9 cellular contexts compared by ENCODE assay signal in genomic region chr9:112012026-112012902, GRCh38.
DNase-seq lines count a peak whose midpoint lies in the region; ATAC-seq and TF ChIP-seq lines count a peak whose summit lies in the region.
"Had no signal": no experiment of that assay in that cellular context is flagged by ENCODE, and none has a peak within 500 bp of the region (broad histone marks: within the 10 kb centered on the region; RNA-seq: fewer than 3 reads in every experiment).

No MANE protein-coding gene starts in this region.

- no peak overlapping the region for H2AFZ ChIP-seq in neural progenitor cell (replicated peaks)

- H3K4me3 ChIP-seq in skeletal muscle tissue (ENCODE audit: low read length in 3 of 3) (no peak overlapping the region), neural progenitor cell (no peak overlapping the region)

- ATAC-seq in GM21717 (IDR thresholded peaks at IDR 0.05; ENCODE audit: unreplicated experiment) = peak; percentile 79
- ATAC-seq in activated T-helper 17 cell treated with anti-CD3 and anti-CD28 coated beads, Interleukin-2, amount 50 U/mL, for 72 hours (replicated peaks) = peak; percentile 95
- ATAC-seq in left cardiac atrium = peak; percentile 67 to 98

- intact Hi-C loops in left cardiac atrium (cut with DNase I) = no loop called here

- H3K4me1 ChIP-seq in skeletal muscle tissue (ENCODE audit: control insufficient read depth in 3 of 3, insufficient read depth in 3 of 3, low read length in 3 of 3) (peaks cover 14 to 15% (median 14%) of the 10 kb centered on the region in 3 donors), neural progenitor cell (no peaks in the 10 kb centered on the region)

- no peaks in the 10 kb centered on the region for H3K79me2 ChIP-seq in neural progenitor cell (ENCODE audit: low read depth)

- H3K36me3 ChIP-seq in skeletal muscle tissue (ENCODE audit: control insufficient read depth in 3 of 3, insufficient read depth in 3 of 3, low read length in 3 of 3) (no peaks in the 10 kb centered on the region), neural progenitor cell (no peaks in the 10 kb centered on the region)

- H3K9me3 Mint-ChIP-seq in IgD-negative memory B cell (no peaks in the 10 kb centered on the region), neural progenitor cell (peaks cover 4% of the 10 kb centered on the region)
- no peaks in the 10 kb centered on the region for H3K9me3 Mint-ChIP-seq in activated T-helper 17 cell treated with anti-CD3 and anti-CD28 coated beads, Interleukin-2, amount 50 U/mL, for 72 hours

- H3K4me2 ChIP-seq in neural progenitor cell = no peak overlapping the region

- no peaks in the 10 kb centered on the region for H3K27me3 ChIP-seq in skeletal muscle tissue (ENCODE audit: control insufficient read depth in 3 of 3, insufficient read depth in 3 of 3, low read length in 3 of 3)
- H3K27me3 ChIP-seq in neural progenitor cell = no peaks in the 10 kb centered on the region

- H3K36me3 Mint-ChIP-seq in IgD-negative memory B cell (no peaks in the 10 kb centered on the region), neural progenitor cell (no peaks in the 10 kb centered on the region)
- H3K36me3 Mint-ChIP-seq in activated T-helper 17 cell treated with anti-CD3 and anti-CD28 coated beads, Interleukin-2, amount 50 U/mL, for 72 hours (ENCODE audit: low read depth) = no peaks in the 10 kb centered on the region

- H3K4me3 Mint-ChIP-seq in IgD-negative memory B cell (peak overlapping the region in 3 of 4 donors; percentile 11 to 82 (median 44)), neural progenitor cell (no peak overlapping the region)
- H3K4me3 Mint-ChIP-seq in activated T-helper 17 cell treated with anti-CD3 and anti-CD28 coated beads, Interleukin-2, amount 50 U/mL, for 72 hours = no peak overlapping the region

- H3K4me1 Mint-ChIP-seq in IgD-negative memory B cell (peaks cover 39 to 55% (median 40%) of the 10 kb centered on the region in 3 donors), neural progenitor cell (peaks cover 12% of the 10 kb centered on the region)
- H3K4me1 Mint-ChIP-seq in activated T-helper 17 cell treated with anti-CD3 and anti-CD28 coated beads, Interleukin-2, amount 50 U/mL, for 72 hours = peaks cover 3% of the 10 kb centered on the region

- DNase-seq in DMS153 treated with DMSO at 0.1 percent for 48 hours (lab: John Stamatoyannopoulos, UW; ENCODE audit: unreplicated experiment) = peak; percentile 22
- DNase-seq in DMS153 (lab: John Stamatoyannopoulos, UW) = no peak
- peak; percentile 65 for DNase-seq in left cardiac atrium
- no peak for DNase-seq in neural progenitor cell (ENCODE audit: low spot score)

- H3K9ac ChIP-seq in skeletal muscle tissue (ENCODE audit: low read depth in 1 of 3, low read length in 3 of 3) = no peak overlapping the region
- no peak overlapping the region for H3K9ac ChIP-seq in neural progenitor cell

- H3K9me3 ChIP-seq in skeletal muscle tissue (ENCODE audit: control insufficient read depth in 3 of 3, low read length in 3 of 3) = no peaks in the 10 kb centered on the region
- H3K9me3 ChIP-seq in neural progenitor cell (ENCODE audit: low read depth) = no peaks in the 10 kb centered on the region

- no peak for TF ChIP-seq CTCF in neural progenitor cell (IDR thresholded peaks at IDR 0.05)

- H3K27me3 Mint-ChIP-seq in IgD-negative memory B cell (no peaks in the 10 kb centered on the region), neural progenitor cell (ENCODE audit: insufficient read depth, low read depth) (no peaks in the 10 kb centered on the region)
- H3K27me3 Mint-ChIP-seq in activated T-helper 17 cell treated with anti-CD3 and anti-CD28 coated beads, Interleukin-2, amount 50 U/mL, for 72 hours = no peaks in the 10 kb centered on the region

- H4K20me1 ChIP-seq in neural progenitor cell (ENCODE audit: low read depth) = no peaks in the 10 kb centered on the region

- H3K27ac ChIP-seq in skeletal muscle tissue (ENCODE audit: low read depth, low read length) (peak overlapping the region; percentile 63), neural progenitor cell (no peak overlapping the region)
- H3K27ac ChIP-seq: 22Rv1 had no signal

- peak overlapping the region; percentile 25 to 74 (median 72) for H3K27ac Mint-ChIP-seq in IgD-negative memory B cell
- peak overlapping the region; percentile 9 for H3K27ac Mint-ChIP-seq in activated T-helper 17 cell treated with anti-CD3 and anti-CD28 coated beads, Interleukin-2, amount 50 U/mL, for 72 hours
- H3K27ac Mint-ChIP-seq in neural progenitor cell = no peak overlapping the region

- peaks cover under 1% of the 10 kb centered on the region for H3F3A ChIP-seq in neural progenitor cell (ENCODE audit: low read depth)

Comparison
In these comparisons a context has a peak if more than half of its experiments do, and no peak if none do; other contexts are left out.
1. DNase-seq: peak in DMS153 treated with DMSO at 0.1 percent for 48 hours (single experiment) and left cardiac atrium (single experiment); none in DMS153 (single experiment) and neural progenitor cell (single experiment).
2. H3K4me3 Mint-ChIP-seq: peak in IgD-negative memory B cell (3 of 4); none in activated T-helper 17 cell treated with anti-CD3 and anti-CD28 coated beads, Interleukin-2, amount 50 U/mL, for 72 hours (single experiment) and neural progenitor cell (single experiment).
3. Peak in every context shown above with its lines, with median percentiles within 50 percentile points of each other: ATAC-seq.